Comparison of ENCODE assay signal across 1 cellular context in genomic region chr1:76354236-76354635, GRCh38.
"Had no signal": no experiment of that assay in that cellular context is flagged by ENCODE, and none has a peak within 500 bp of the region (broad histone marks: within the 10 kb centered on the region; RNA-seq: fewer than 3 reads in every experiment).

No MANE protein-coding gene starts in this region.

- H3K4me3 ChIP-seq: GM12878 had no signal

- ATAC-seq: GM12878 had no signal
